23 cellular contexts compared by ENCODE assay signal in genomic region chr2:187918996-187919821, GRCh38.
DNase-seq lines count a peak whose midpoint lies in the region; ATAC-seq, FAIRE-seq and TF ChIP-seq lines count a peak whose summit lies in the region.
"Had no signal": no experiment of that assay in that cellular context is flagged by ENCODE, and none has a peak within 500 bp of the region (broad histone marks: within the 10 kb centered on the region; RNA-seq: fewer than 3 reads in every experiment).

No MANE protein-coding gene starts in this region.

- CTCF ChIA-PET in Calu3 (lab: Charles Lee): no interaction called here

- H3K36me3 ChIP-seq in hepatocyte (replicated peaks; ENCODE audit: insufficient read depth, low read depth): no peaks in the 10 kb centered on the region
- H3K36me3 ChIP-seq: SJSA1 had no signal

- no peaks in the 10 kb centered on the region for H3K9me2 ChIP-seq in hepatocyte (replicated peaks; ENCODE audit: insufficient read depth)

- H3K27me3 ChIP-seq in hepatocyte: no peaks in the 10 kb centered on the region
- H3K27me3 ChIP-seq: SJSA1 had no signal

- no TSS peak for BruUV-seq in Calu3 (replicated peaks; lab: Mats Ljungman, UMichigan)

- peak; percentile 69 for FAIRE-seq in HTR-8/SVneo (lab: Jason Lieb, UNC)

- H3K27me3 Mint-ChIP-seq in Calu3 (ENCODE audit: unreplicated experiment) (no peaks in the 10 kb centered on the region), nephron (ENCODE audit: low read depth) (no peaks in the 10 kb centered on the region)
- H3K27me3 Mint-ChIP-seq: CD8-positive, alpha-beta memory T cell had no signal

- peak overlapping the region; percentile 37 for H3K27ac Mint-ChIP-seq in Calu3 (ENCODE audit: unreplicated experiment)
- peak overlapping the region; percentile 36 to 45 (median 41) for H3K27ac Mint-ChIP-seq in nephron
- H3K27ac Mint-ChIP-seq: CD8-positive, alpha-beta memory T cell; HFFc6 had no signal

- no peak overlapping the region for H2AFZ ChIP-seq in hepatocyte

- H3K9me3 Mint-ChIP-seq in Calu3 (ENCODE audit: low read depth, unreplicated experiment) (no peaks in the 10 kb centered on the region), nephron (no peaks in the 10 kb centered on the region)
- H3K9me3 Mint-ChIP-seq: HFFc6 had no signal

- no peaks in the 10 kb centered on the region for H3K36me3 Mint-ChIP-seq in Calu3 (ENCODE audit: insufficient read depth, unreplicated experiment)
- no peaks in the 10 kb centered on the region for H3K36me3 Mint-ChIP-seq in nephron (ENCODE audit: low read depth)
- H3K36me3 Mint-ChIP-seq: CD8-positive, alpha-beta memory T cell had no signal

- no peak for DNase-seq in Calu3
- DNase-seq in HTR-8/SVneo (ENCODE audit: insufficient read length, low spot score): no peak
- DNase-seq in hepatocyte (ENCODE audit: low spot score): no peak
- DNase-seq in amygdala (lab: John Stamatoyannopoulos, UW): no peak
- no peak for DNase-seq in kidney glomerular epithelial cell (lab: John Stamatoyannopoulos, UW)
- DNase-seq: 8988T; AML-193; CD8-positive, alpha-beta memory T cell; HFFc6; KG1; NCI-H1092 treated with DMSO at 0.1 percent for 48 hours; NCI-H1436 treated with DMSO at 0.1 percent for 48 hours; NCI-H1930; NCI-H2227 treated with DMSO at 0.1 percent for 48 hours; NCI-H510A; NCI-H774; NK-92 treated with Interleukin-12 subunit alpha and Interleukin-12 subunit beta, amount 100 ng/mL, for 24 hours had no signal

- 66% methylated on average over 4 of the region's 4 CpGs for WGBS in hepatocyte (ENCODE audit: low lambda C conversion rate, missing lambda C conversion rate)

- peaks cover 3% of the 10 kb centered on the region for H3K4me1 ChIP-seq in hepatocyte (ENCODE audit: insufficient read depth)
- H3K4me1 ChIP-seq: SJSA1 had no signal

- no peak for TF ChIP-seq CTCF in Calu3 (IDR thresholded peaks at IDR 0.05; ENCODE audit: unreplicated experiment)
- TF ChIP-seq CTCF in hepatocyte (IDR thresholded peaks at IDR 0.05; ENCODE audit: poor library complexity): no peak
- no peak for TF ChIP-seq CTCF in nephron (IDR thresholded peaks at IDR 0.05; ENCODE audit: unreplicated experiment in 3 of 3)

- H3K9me3 ChIP-seq in hepatocyte (ENCODE audit: low read depth): no peaks in the 10 kb centered on the region
- H3K9me3 ChIP-seq: SJSA1 had no signal

- peak overlapping the region; percentile 35 for H3K4me2 ChIP-seq in hepatocyte

- no peak overlapping the region for H3K4me3 ChIP-seq in hepatocyte
- H3K4me3 ChIP-seq: SJSA1 had no signal

- no peak overlapping the region for H3K27ac ChIP-seq in hepatocyte
- H3K27ac ChIP-seq: C4-2B, SJSA1 had no signal

- H3K79me2 ChIP-seq in hepatocyte: no peaks in the 10 kb centered on the region

- H3K4me3 Mint-ChIP-seq in Calu3 (ENCODE audit: low read depth, unreplicated experiment) (peak overlapping the region; percentile 6), nephron (no peak overlapping the region)
- H3K4me3 Mint-ChIP-seq: CD8-positive, alpha-beta memory T cell; HFFc6 had no signal

- intact Hi-C loops in Calu3 (cut with micrococcal nuclease; ENCODE audit: unreplicated experiment): no loop called here

- no peaks in the 10 kb centered on the region for H4K20me1 ChIP-seq in hepatocyte (ENCODE audit: insufficient read depth, poor library complexity, severe bottlenecking)

- peaks cover 9% of the 10 kb centered on the region for H3K4me1 Mint-ChIP-seq in Calu3 (ENCODE audit: low read depth, unreplicated experiment)
- H3K4me1 Mint-ChIP-seq in nephron: peaks cover 9% of the 10 kb centered on the region
- H3K4me1 Mint-ChIP-seq: CD8-positive, alpha-beta memory T cell had no signal

- no peak for ATAC-seq in activated CD4-positive, CD25-positive, alpha-beta regulatory T cell treated with anti-CD3 and anti-CD28 coated beads, Interleukin-2, amount 50 U/mL, for 24 hours
- no peak for ATAC-seq in HG02571 (IDR thresholded peaks at IDR 0.05; ENCODE audit: unreplicated experiment)
- ATAC-seq: Panc1 had no signal
